In the genomic region with DNA sequence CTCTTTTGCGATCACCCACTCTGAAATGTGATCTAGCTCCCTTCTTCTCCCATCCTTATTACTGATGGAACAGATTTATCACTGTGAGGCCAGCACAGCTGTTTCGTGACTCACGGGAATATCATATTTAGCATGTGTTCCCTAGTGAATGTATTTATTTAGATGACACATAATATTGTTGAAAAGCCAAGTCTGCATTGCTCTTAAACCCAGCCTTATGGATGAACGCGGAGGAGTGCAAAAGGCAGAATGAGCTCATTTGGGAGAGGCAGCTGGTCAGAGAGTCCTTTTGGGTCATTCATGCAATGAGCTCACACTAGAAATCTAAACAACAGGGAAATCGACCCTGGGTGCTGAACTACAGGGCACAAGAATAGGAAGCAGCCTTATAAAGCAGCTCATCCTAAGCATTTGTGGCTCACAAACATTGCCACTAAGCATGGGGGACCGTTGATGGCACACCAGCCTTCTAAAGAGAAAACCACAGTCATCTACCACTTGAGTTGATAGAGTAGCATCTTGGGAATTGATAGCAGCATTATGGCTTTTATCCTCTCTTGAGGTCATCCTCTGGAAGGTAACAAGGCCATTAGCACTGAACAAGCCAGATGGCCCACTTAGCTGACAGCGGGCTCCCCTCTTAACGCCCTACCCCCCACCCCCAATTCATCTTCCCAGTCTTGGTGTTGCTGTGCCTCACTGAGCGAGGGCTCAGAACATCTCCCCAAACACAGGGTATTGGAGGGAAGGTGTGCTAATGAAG, we compare ENCODE assay signal across 10 cellular contexts.
A peak's percentile ranks its signal among the peaks of the same experiment; 100 is the strongest.
DNase-seq lines count a peak whose midpoint lies in the region; ATAC-seq lines count a peak whose summit lies in the region.
"Had no signal": no experiment of that assay in that cellular context is flagged by ENCODE, and none has a peak within 500 bp of the region (broad histone marks: within the 10 kb centered on the region; RNA-seq: fewer than 3 reads in every experiment).

No MANE protein-coding gene starts in this region.

- no peaks in the 10 kb centered on the region for H3K36me3 ChIP-seq in BLaER1

- ATAC-seq in GM18517 (IDR thresholded peaks at IDR 0.05; ENCODE audit: unreplicated experiment) (no peak), GM21447 (IDR thresholded peaks at IDR 0.05; ENCODE audit: unreplicated experiment) (no peak)

- no peak overlapping the region for H3K9ac ChIP-seq in BLaER1

- H3K27ac ChIP-seq in BLaER1 = no peak overlapping the region

- H3K4me1 ChIP-seq in BLaER1 = peaks cover 16% of the 10 kb centered on the region

- H4K20me1 ChIP-seq in BLaER1 = no peaks in the 10 kb centered on the region

- peak; percentile 61 for DNase-seq in NCI-H146 (lab: John Stamatoyannopoulos, UW)
- DNase-seq in SW480 (ENCODE audit: low spot score) = peak; percentile 35
- peak; percentile 98 for DNase-seq in iris pigment epithelial cell (ENCODE audit: low read depth)
- DNase-seq in MV-4-11 (lab: John Stamatoyannopoulos, UW) = no peak
- DNase-seq in GM03348 (ENCODE audit: low spot score) = no peak
- DNase-seq: activated naive CD4-positive, alpha-beta T cell treated with anti-CD3 and anti-CD28 coated beads, Interleukin-2, amount 10 ng/mL, durations not matched to agents 7 days and 5 days; COR-L47 had no signal

- no peak overlapping the region for H3K4me3 ChIP-seq in BLaER1

- peaks cover 17% of the 10 kb centered on the region; the same call in 1 of the 2 replicates for H3K9me3 ChIP-seq in BLaER1

- peak overlapping the region; percentile 40 for H3K4me2 ChIP-seq in BLaER1

- H3K27me3 ChIP-seq in BLaER1 = no peaks in the 10 kb centered on the region

Comparison
In these comparisons a context has a peak if more than half of its experiments do, and no peak if none do; other contexts are left out.
1. DNase-seq: peak in NCI-H146 (single experiment), SW480 (single experiment) and iris pigment epithelial cell (single experiment); none in MV-4-11 (single experiment) and GM03348 (single experiment).